Comparison of ENCODE assay signal across 10 cellular contexts in the genomic region with DNA sequence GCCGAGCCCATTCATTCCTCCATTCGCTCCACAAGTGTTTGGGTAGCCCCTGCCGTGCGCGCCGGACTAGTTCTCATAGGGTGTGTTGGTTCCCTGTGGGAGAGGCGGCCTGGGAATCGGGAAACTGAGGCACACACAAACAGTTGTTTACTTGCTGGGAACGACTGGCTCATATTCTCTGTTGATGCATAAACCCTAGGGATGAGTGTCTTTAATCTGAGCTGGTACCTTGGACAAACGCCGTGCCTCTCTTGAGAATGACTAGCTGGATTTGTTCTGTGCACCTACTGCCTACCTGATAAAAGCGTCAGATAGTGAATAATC. TPM values are rescaled to one million over a fixed set of nuclear protein-coding genes. Genes with fewer than 3 reads are reported as not detected.
DNase-seq lines count a peak whose midpoint lies in the region; ATAC-seq, FAIRE-seq and TF ChIP-seq lines count a peak whose summit lies in the region.
"Had no signal": no experiment of that assay in that cellular context is flagged by ENCODE, and none has a peak within 500 bp of the region (broad histone marks: within the 10 kb centered on the region; RNA-seq: fewer than 3 reads in every experiment).

No MANE protein-coding gene starts in this region.

- no peaks in the 10 kb centered on the region for H3K4me1 ChIP-seq in OCI-LY3 (ENCODE audit: low read length)
- H3K4me1 ChIP-seq in endothelial cell of umbilical vein (ENCODE audit: control insufficient read depth, extremely low read depth, insufficient read depth, low read length): peaks cover 7% of the 10 kb centered on the region

- H3K27ac ChIP-seq in OCI-LY3 (ENCODE audit: low read length) (no peak overlapping the region), endothelial cell of umbilical vein (ENCODE audit: insufficient read depth, low read depth, low read length) (no peak overlapping the region)

- FAIRE-seq in endothelial cell of umbilical vein (lab: Jason Lieb, UNC): no peak

- H3K9me3 Mint-ChIP-seq in natural killer cell treated with Interleukin-12 subunit alpha and Interleukin-12 subunit beta and Interleukin-15 and Interleukin-18, amount 100 ng/mL, for 72 hours: no peaks in the 10 kb centered on the region

- DNase-seq in AG09309 (ENCODE audit: low read depth) (no peak), endothelial cell of umbilical vein (ENCODE audit: low read depth, low spot score) (no peak), HT-29 (ENCODE audit: low spot score) (no peak), HEK293T (ENCODE audit: extremely low spot score) (no peak), NCI-H510A treated with DMSO at 0.1 percent for 48 hours (lab: John Stamatoyannopoulos, UW) (no peak), NCI-H187 treated with DMSO at 0.1 percent for 48 hours (lab: John Stamatoyannopoulos, UW) (no peak)
- no peak for DNase-seq in natural killer cell treated with Interleukin-12 subunit alpha and Interleukin-12 subunit beta and Interleukin-15 and Interleukin-18, amount 100 ng/mL, for 72 hours (ENCODE audit: low spot score)
- DNase-seq: NCI-H2107 had no signal

- H3K27ac Mint-ChIP-seq in natural killer cell treated with Interleukin-12 subunit alpha and Interleukin-12 subunit beta and Interleukin-15 and Interleukin-18, amount 100 ng/mL, for 72 hours: peak overlapping the region; percentile 66 to 75

- POLR2A ChIA-PET in endothelial cell of umbilical vein (lab: Charles Lee) (interaction anchor here (0.8 kb wide), 1 partner anchor 31 kb away, joined by 4 read pairs; no protein-coding TSS in a partner anchor), HEK293T (lab: Yijun Ruan, JAX) (interaction anchor here (0.8 to 2.1 kb wide), 2 partner anchors 34 to 172 kb away, joined by 3 to 11 read pairs; a partner anchor contains a TSS)

- H3K27me3 Mint-ChIP-seq in natural killer cell treated with Interleukin-12 subunit alpha and Interleukin-12 subunit beta and Interleukin-15 and Interleukin-18, amount 100 ng/mL, for 72 hours: peaks cover 0 to 2% of the 10 kb centered on the region in 2 donors

- H3K4me3 ChIP-seq in AG09309 (ENCODE audit: control insufficient read depth, low read depth, low read length) (peak overlapping the region; percentile 49), OCI-LY3 (ENCODE audit: low read length) (no peak overlapping the region), endothelial cell of umbilical vein (replicated peaks in 1 of 3; ENCODE audit: insufficient read depth in 1 of 3, low read depth in 1 of 3, low read length in 3 of 3) (peak overlapping the region; percentile 44 to 64 (median 57))

- H3K9me1 ChIP-seq in endothelial cell of umbilical vein (replicated peaks; ENCODE audit: control insufficient read depth, extremely low read depth, insufficient read depth, low read length): no peaks in the 10 kb centered on the region

- H3K27me3 ChIP-seq in OCI-LY3 (ENCODE audit: low read depth, low read length): peaks cover 3% of the 10 kb centered on the region; the same call in 1 of the 2 replicates
- H3K27me3 ChIP-seq in endothelial cell of umbilical vein (ENCODE audit: control insufficient read depth in 2 of 2, insufficient read depth in 2 of 2, low read length in 2 of 2): no peaks in the 10 kb centered on the region

- intact Hi-C loops in endothelial cell of umbilical vein (cut with micrococcal nuclease): no loop called here

- H4K20me1 ChIP-seq in OCI-LY3 (ENCODE audit: insufficient read depth, low read length): no peaks in the 10 kb centered on the region
- H4K20me1 ChIP-seq in endothelial cell of umbilical vein (replicated peaks; ENCODE audit: control insufficient read depth, extremely low read depth, insufficient read depth, low read length): no peaks in the 10 kb centered on the region

- H3K9me3 ChIP-seq in OCI-LY3 (ENCODE audit: insufficient read depth, low read length) (no peaks in the 10 kb centered on the region), endothelial cell of umbilical vein (replicated peaks; ENCODE audit: control insufficient read depth, insufficient read depth, low read length) (no peaks in the 10 kb centered on the region)

- TF ChIP-seq CTCF in AG09309 (IDR thresholded peaks at IDR 0.05; ENCODE audit: control insufficient read depth, insufficient read depth, low read depth, low read length, missing control alignments): no peak
- no peak for TF ChIP-seq CTCF in OCI-LY3 (IDR thresholded peaks at IDR 0.05; ENCODE audit: low read depth, low read length)
- TF ChIP-seq CTCF in endothelial cell of umbilical vein (IDR thresholded peaks at IDR 0.05; ENCODE audit: extremely low read depth in 1 of 2, insufficient read depth in 1 of 2, low read depth in 1 of 2, low read length in 2 of 2): no peak

- peak overlapping the region; percentile 47; the same call in 1 of the 2 replicates for H2AFZ ChIP-seq in OCI-LY3 (ENCODE audit: low read depth, low read length)
- peak overlapping the region; percentile 97 for H2AFZ ChIP-seq in endothelial cell of umbilical vein (ENCODE audit: low read depth, low read length)

- dilution Hi-C loops in endothelial cell of umbilical vein (cut with MboI; ENCODE audit: extremely low pct_ligation_motif_present, low sequenced_read_pairs): no loop called here

- H3K36me3 ChIP-seq in OCI-LY3 (replicated peaks; ENCODE audit: low read depth, low read length) (no peaks in the 10 kb centered on the region), endothelial cell of umbilical vein (ENCODE audit: control insufficient read depth in 2 of 2, extremely low read depth in 1 of 2, insufficient read depth in 2 of 2, low read length in 2 of 2) (no peaks in the 10 kb centered on the region)

- H3K79me2 ChIP-seq in OCI-LY3 (ENCODE audit: low read length) (no peaks in the 10 kb centered on the region), endothelial cell of umbilical vein (ENCODE audit: control insufficient read depth, insufficient read depth, low read length) (peaks cover 19% of the 10 kb centered on the region)

- no peaks in the 10 kb centered on the region for H3K36me3 Mint-ChIP-seq in natural killer cell treated with Interleukin-12 subunit alpha and Interleukin-12 subunit beta and Interleukin-15 and Interleukin-18, amount 100 ng/mL, for 72 hours

- peak overlapping the region; percentile 86 for H3K4me3 Mint-ChIP-seq in natural killer cell treated with Interleukin-12 subunit alpha and Interleukin-12 subunit beta and Interleukin-15 and Interleukin-18, amount 100 ng/mL, for 72 hours

- H3K4me2 ChIP-seq in OCI-LY3 (ENCODE audit: low read length) (0 out of 2 replicates have a peak overlapping the region, but pooled peaks have one; percentile 11), endothelial cell of umbilical vein (ENCODE audit: insufficient read depth, low read length) (peak overlapping the region; percentile 66)

- H3K9ac ChIP-seq in OCI-LY3 (ENCODE audit: low read length): no peak overlapping the region
- peak overlapping the region; percentile 85 for H3K9ac ChIP-seq in endothelial cell of umbilical vein (replicated peaks; ENCODE audit: extremely low read depth, insufficient read depth, low read length)

- BruUV-seq in endothelial cell of umbilical vein (replicated peaks; lab: Mats Ljungman, UMichigan): no TSS peak

- CTCF ChIA-PET in endothelial cell of umbilical vein (lab: Charles Lee) (interaction anchor here (1.5 to 2.8 kb wide), 2 partner anchors 34 to 135 kb away, joined by 3 to 11 read pairs; a partner anchor contains a TSS), HEK293T (lab: Yijun Ruan, JAX) (interaction anchor here (1.3 kb wide), 1 partner anchor 9 kb away, joined by 4 read pairs; no protein-coding TSS in a partner anchor)

- TF ChIP-seq POLR2A in endothelial cell of umbilical vein (IDR thresholded peaks at IDR 0.05; ENCODE audit: low read depth, low read length): no peak

- H3K4me1 Mint-ChIP-seq in natural killer cell treated with Interleukin-12 subunit alpha and Interleukin-12 subunit beta and Interleukin-15 and Interleukin-18, amount 100 ng/mL, for 72 hours (ENCODE audit: low read depth in 2 of 2): peaks cover 11 to 16% of the 10 kb centered on the region in 2 donors

- no peak for ATAC-seq in natural killer cell treated with Interleukin-12 subunit alpha and Interleukin-12 subunit beta and Interleukin-15 and Interleukin-18, amount 100 ng/mL, for 72 hours

RNA-seq across cellular contexts. Expression of a gene that starts 0.7 kb away (rescaled TPM):
- total RNA-seq in endothelial cell of umbilical vein: 20.2 and 21.3 TPM in 2 replicates
- polyA plus RNA-seq in endothelial cell of umbilical vein: 15.4 and 17.3 TPM in 2 replicates
- polyA plus RNA-seq in endothelial cell of umbilical vein (2011; cell fraction: cytosol; rRNA removed): 13.4 and 14.1 TPM in 2 replicates
- polyA plus RNA-seq in endothelial cell of umbilical vein (2011; cell fraction: nucleus; rRNA removed): 68.7 and 87.4 TPM in 2 replicates
- 19.1 and 23.7 TPM in 2 replicates for polyA plus RNA-seq in endothelial cell of umbilical vein (2012)
- polyA minus RNA-seq in endothelial cell of umbilical vein: 19.5 and 20.5 TPM in 2 replicates
- 27.0 TPM for polyA minus RNA-seq in endothelial cell of umbilical vein (2011; cell fraction: cytosol; rRNA and poly(A)+ RNA removed)
- polyA minus RNA-seq in endothelial cell of umbilical vein (2011; cell fraction: nucleus; rRNA and poly(A)+ RNA removed): 18.5 and 21.6 TPM in 2 replicates
- 10 to 100 TPM; 35.2 to 50.4 TPM for total RNA-seq in natural killer cell treated with Interleukin-12 subunit alpha and Interleukin-12 subunit beta and Interleukin-15 and Interleukin-18, amount 100 ng/mL, for 72 hours
- 10.2 and 16.0 TPM in 2 replicates for total RNA-seq in HT-29 (2014; rRNA removed; shearing (Covaris generic))

RNA-seq across cellular contexts. Expression of a gene that starts 30.7 kb away (rescaled TPM):
- not detected in 2 replicates for total RNA-seq in endothelial cell of umbilical vein
- polyA plus RNA-seq in endothelial cell of umbilical vein: not detected in 2 replicates
- not detected in 2 replicates for polyA plus RNA-seq in endothelial cell of umbilical vein (2011; cell fraction: cytosol; rRNA removed)
- not detected in 2 replicates for polyA plus RNA-seq in endothelial cell of umbilical vein (2011; cell fraction: nucleus; rRNA removed)
- polyA plus RNA-seq in endothelial cell of umbilical vein (2012): not detected in 2 replicates
- 0.42 TPM in 1 of 2 replicates, not detected in the other for polyA minus RNA-seq in endothelial cell of umbilical vein
- polyA minus RNA-seq in endothelial cell of umbilical vein (2011; cell fraction: cytosol; rRNA and poly(A)+ RNA removed): 1.4 TPM
- polyA minus RNA-seq in endothelial cell of umbilical vein (2011; cell fraction: nucleus; rRNA and poly(A)+ RNA removed): not detected in 2 replicates
- total RNA-seq in natural killer cell treated with Interleukin-12 subunit alpha and Interleukin-12 subunit beta and Interleukin-15 and Interleukin-18, amount 100 ng/mL, for 72 hours: under 1 TPM in 1 of 2 donors, not detected in 1; 0.31 TPM
- total RNA-seq in HT-29 (2014; rRNA removed; shearing (Covaris generic)): 1.4 and 3.6 TPM in 2 replicates
- total RNA-seq: lung microvascular endothelial cell had no signal

RNA-seq across cellular contexts. Expression of a gene that starts 34.3 kb away (rescaled TPM):
- total RNA-seq in endothelial cell of umbilical vein: 49.0 and 49.7 TPM in 2 replicates
- 74.0 and 95.0 TPM in 2 replicates for polyA plus RNA-seq in endothelial cell of umbilical vein
- 86.5 and 99.7 TPM in 2 replicates for polyA plus RNA-seq in endothelial cell of umbilical vein (2011; cell fraction: cytosol; rRNA removed)
- 66.4 and 84.1 TPM in 2 replicates for polyA plus RNA-seq in endothelial cell of umbilical vein (2011; cell fraction: nucleus; rRNA removed)
- polyA plus RNA-seq in endothelial cell of umbilical vein (2012): 54.4 and 66.1 TPM in 2 replicates
- 48.1 and 54.5 TPM in 2 replicates for polyA minus RNA-seq in endothelial cell of umbilical vein
- polyA minus RNA-seq in endothelial cell of umbilical vein (2011; cell fraction: cytosol; rRNA and poly(A)+ RNA removed): 55.4 TPM
- polyA minus RNA-seq in endothelial cell of umbilical vein (2011; cell fraction: nucleus; rRNA and poly(A)+ RNA removed): 17.9 and 23.5 TPM in 2 replicates
- 10 to 100 TPM; 40.7 to 50.0 TPM for total RNA-seq in natural killer cell treated with Interleukin-12 subunit alpha and Interleukin-12 subunit beta and Interleukin-15 and Interleukin-18, amount 100 ng/mL, for 72 hours
- total RNA-seq in HT-29 (2014; rRNA removed; shearing (Covaris generic)): 64.0 and 74.8 TPM in 2 replicates
